ENCODE assay signal across 10 cellular contexts in the genomic region with DNA sequence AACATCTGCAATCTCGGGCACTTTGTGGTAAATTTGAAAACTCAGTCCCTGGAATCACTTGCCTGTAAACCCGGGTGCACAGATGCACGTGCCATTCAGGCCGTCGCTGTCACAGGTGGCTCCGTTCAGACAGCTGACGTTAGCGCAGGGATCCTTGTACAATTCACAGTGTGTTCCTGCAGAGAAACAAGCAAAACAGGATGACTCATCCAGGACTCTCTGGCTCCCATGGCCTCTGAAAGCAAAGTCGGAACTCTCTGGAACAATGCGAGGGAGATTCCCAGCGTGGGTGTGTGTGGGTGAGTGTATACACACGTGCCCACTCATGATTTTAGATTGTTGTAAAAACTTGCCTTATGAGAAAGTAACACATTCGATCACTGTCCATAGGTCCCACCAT.
DNase-seq lines count a peak whose midpoint lies in the region; ATAC-seq and TF ChIP-seq lines count a peak whose summit lies in the region.
"Had no signal": no experiment of that assay in that cellular context is flagged by ENCODE, and none has a peak within 500 bp of the region (broad histone marks: within the 10 kb centered on the region; RNA-seq: fewer than 3 reads in every experiment).

No MANE protein-coding gene starts in this region.

- TF ChIP-seq CTCF in mammary epithelial cell (conservative IDR thresholded peaks at IDR 0.05 in 1 of 2, IDR thresholded peaks at IDR 0.05 in 1 of 2; ENCODE audit: extremely low read depth in 1 of 2, insufficient read depth in 1 of 2, low read depth in 1 of 2, low read length in 2 of 2) (no peak), lung (IDR thresholded peaks at IDR 0.05; ENCODE audit: control extremely low read depth, extremely low read depth) (no peak)

- no peaks in the 10 kb centered on the region for H3K9me3 Mint-ChIP-seq in activated T-cell treated with anti-CD3 and anti-CD28 coated beads, Interleukin-2, amount 50 U/mL, for 24 hours

- no peaks in the 10 kb centered on the region for H4K20me1 ChIP-seq in mammary epithelial cell (ENCODE audit: insufficient read depth, low read length)

- no peaks in the 10 kb centered on the region for H3K27me3 Mint-ChIP-seq in activated T-cell treated with anti-CD3 and anti-CD28 coated beads, Interleukin-2, amount 50 U/mL, for 24 hours
- H3K27me3 Mint-ChIP-seq: memory B cell had no signal

- H3K27ac Mint-ChIP-seq in activated T-cell treated with anti-CD3 and anti-CD28 coated beads, Interleukin-2, amount 50 U/mL, for 24 hours = no peak overlapping the region
- H3K27ac Mint-ChIP-seq: memory B cell had no signal

- intact Hi-C loops in mammary epithelial cell (cut with micrococcal nuclease) = loop anchor here (5.0 kb wide), 2 partner anchors 45 kb away; no protein-coding TSS in a partner anchor

- H3K36me3 ChIP-seq in mammary epithelial cell (ENCODE audit: insufficient read depth, low read length) (no peaks in the 10 kb centered on the region), lung (ENCODE audit: control insufficient read depth in 2 of 2, insufficient read depth in 2 of 2, low read length in 2 of 2) (no peaks in the 10 kb centered on the region)

- 36% methylated on average over 13 of the region's 13 CpGs for whole genome bisulfite sequencing in mammary epithelial cell (ENCODE audit: low coverage, missing lambda C conversion rate)
- 41 to 60% methylated on average over 13 of the region's 13 CpGs for WGBS in lung, 2 donors

- H3K27me3 ChIP-seq in mammary epithelial cell (ENCODE audit: insufficient read depth, low read length) (no peaks in the 10 kb centered on the region), lung (ENCODE audit: control insufficient read depth, insufficient read depth) (no peaks in the 10 kb centered on the region)

- peak; percentile 23 for DNase-seq in NCI-H345 (lab: John Stamatoyannopoulos, UW)
- DNase-seq in NCI-H345 treated with DMSO at 0.1 percent for 48 hours (lab: John Stamatoyannopoulos, UW; ENCODE audit: unreplicated experiment) = no peak
- DNase-seq in mammary epithelial cell = peak; percentile 99
- peak; percentile 70 for DNase-seq in lung (ENCODE audit: low spot score)
- DNase-seq in ureter (ENCODE audit: low spot score) = peak; percentile 68
- DNase-seq in activated T-cell treated with anti-CD3 and anti-CD28 coated beads, Interleukin-2, amount 50 U/mL, for 24 hours = no peak
- DNase-seq in NK-92 treated with Interleukin-12 subunit alpha and Interleukin-12 subunit beta, amount 100 ng/mL, for 24 hours (lab: John Stamatoyannopoulos, UW) = no peak
- DNase-seq: activated CD4-positive, alpha-beta T cell treated with anti-CD3 and anti-CD28 coated beads, Interleukin-2, amount 50 U/mL, for 48 hours had no signal

- no peaks in the 10 kb centered on the region for H3K9me3 ChIP-seq in mammary epithelial cell (replicated peaks; ENCODE audit: insufficient read depth, low read length)
- peaks cover 0 to 2% of the 10 kb centered on the region in 2 donors for H3K9me3 ChIP-seq in lung (ENCODE audit: control insufficient read depth in 2 of 2, insufficient read depth in 1 of 2, low read length in 1 of 2)

- peak overlapping the region; percentile 58 for H3K4me2 ChIP-seq in mammary epithelial cell (ENCODE audit: insufficient read depth, low read depth, low read length)

- dilution Hi-C loops in mammary epithelial cell (cut with HindIII; ENCODE audit: low sequenced_read_pairs) = no loop called here

- in situ Hi-C loops in mammary epithelial cell (cut with MboI; ENCODE audit: low sequenced_read_pairs in 2 of 2) = no loop called here

- H3K4me3 Mint-ChIP-seq in activated T-cell treated with anti-CD3 and anti-CD28 coated beads, Interleukin-2, amount 50 U/mL, for 24 hours = no peak overlapping the region
- H3K4me3 Mint-ChIP-seq: memory B cell had no signal

- H3K27ac ChIP-seq in mammary epithelial cell (ENCODE audit: insufficient read depth, low read depth, low read length) (peak overlapping the region; percentile 98), lung (ENCODE audit: low read depth in 1 of 2, low read length in 1 of 2) (peak overlapping the region in 1 of 2 donors; percentile 33)

- ATAC-seq in lung (ENCODE audit: insufficient read depth, low FRiP score) = peak; percentile 69
- no peak for ATAC-seq in HG03460 (IDR thresholded peaks at IDR 0.05; ENCODE audit: unreplicated experiment)

- H3K9ac ChIP-seq in mammary epithelial cell (ENCODE audit: insufficient read depth, low read length) = peak overlapping the region; percentile 56

- no peaks in the 10 kb centered on the region for H3K79me2 ChIP-seq in mammary epithelial cell (ENCODE audit: insufficient read depth, low read length)

- H3K4me3 ChIP-seq in mammary epithelial cell (replicated peaks in 1 of 3; ENCODE audit: insufficient read depth in 1 of 3, low read depth in 2 of 3, low read length in 3 of 3) (no peak overlapping the region), lung (no peak overlapping the region)

- no peaks in the 10 kb centered on the region for H3K36me3 Mint-ChIP-seq in activated T-cell treated with anti-CD3 and anti-CD28 coated beads, Interleukin-2, amount 50 U/mL, for 24 hours (ENCODE audit: low read depth)
- H3K36me3 Mint-ChIP-seq: memory B cell had no signal

- peaks cover 24% of the 10 kb centered on the region for H3K4me1 ChIP-seq in mammary epithelial cell (ENCODE audit: insufficient read depth, low read length)
- H3K4me1 ChIP-seq in lung (ENCODE audit: control insufficient read depth in 2 of 2, insufficient read depth in 2 of 2, low read length in 2 of 2) = peaks cover 5 to 17% of the 10 kb centered on the region in 2 donors

- no peaks in the 10 kb centered on the region for H3K4me1 Mint-ChIP-seq in activated T-cell treated with anti-CD3 and anti-CD28 coated beads, Interleukin-2, amount 50 U/mL, for 24 hours (ENCODE audit: low read depth)
- H3K4me1 Mint-ChIP-seq: memory B cell had no signal

- no TSS peak for BruUV-seq in mammary epithelial cell (replicated peaks; lab: Mats Ljungman, UMichigan)

- CTCF ChIA-PET in mammary epithelial cell (lab: Charles Lee; ENCODE audit: low non-redundant PET) = no interaction called here

- H2AFZ ChIP-seq in mammary epithelial cell (ENCODE audit: low read depth, low read length) = peak overlapping the region; percentile 50

Comparison
In these comparisons a context has a peak if more than half of its experiments do, and no peak if none do; other contexts are left out.
1. DNase-seq: peak in NCI-H345 (single experiment), mammary epithelial cell (single experiment), lung (single experiment) and ureter (single experiment); none in NCI-H345 treated with DMSO at 0.1 percent for 48 hours (single experiment), activated T-cell treated with anti-CD3 and anti-CD28 coated beads, Interleukin-2, amount 50 U/mL, for 24 hours (single experiment) and NK-92 treated with Interleukin-12 subunit alpha and Interleukin-12 subunit beta, amount 100 ng/mL, for 24 hours (single experiment).